ENCODE assay signal across 14 cellular contexts in the genomic region with DNA sequence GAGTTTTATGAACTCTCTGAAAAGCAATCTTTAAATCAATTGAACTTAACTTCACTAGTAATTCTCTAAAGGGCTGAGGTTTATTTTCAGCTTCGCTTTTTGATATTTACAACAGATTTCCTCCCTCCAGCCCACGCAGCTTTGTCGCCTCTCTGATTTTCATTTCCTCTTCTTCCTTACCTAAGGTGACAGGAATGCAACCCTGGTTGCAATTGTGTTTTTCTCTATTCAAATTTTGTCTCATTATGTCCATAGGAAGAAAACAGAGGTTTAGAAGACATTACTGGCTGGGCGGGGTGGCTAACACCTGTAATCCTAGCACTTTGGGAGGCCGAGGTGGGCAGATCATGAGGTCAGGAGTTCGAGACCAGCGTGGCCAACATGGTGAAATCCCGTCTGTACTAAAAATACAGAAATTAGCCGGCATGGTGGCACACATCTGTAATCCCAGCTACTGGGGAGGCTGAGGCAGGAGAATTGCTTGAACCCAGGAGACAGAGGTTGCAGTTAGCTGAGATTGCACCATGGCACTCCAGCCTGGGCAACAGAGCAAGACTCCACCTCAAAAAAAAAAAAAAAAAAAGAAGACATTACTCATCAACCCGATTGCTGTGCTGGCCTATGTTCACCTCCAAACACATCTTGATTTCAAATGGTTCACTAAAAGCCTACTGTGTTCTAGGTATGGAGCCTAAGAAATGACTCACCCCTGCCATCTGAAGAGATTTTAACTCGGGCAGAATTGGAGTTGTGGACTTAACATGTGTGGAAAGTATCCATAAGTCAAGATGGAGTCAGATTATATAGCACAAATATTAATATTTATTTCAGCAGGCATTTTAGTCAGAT. TPM values are rescaled to one million over a fixed set of nuclear protein-coding genes. Genes with fewer than 3 reads are reported as not detected.
DNase-seq lines count a peak whose midpoint lies in the region; ATAC-seq and TF ChIP-seq lines count a peak whose summit lies in the region.
"Had no signal": no experiment of that assay in that cellular context is flagged by ENCODE, and none has a peak within 500 bp of the region (broad histone marks: within the 10 kb centered on the region; RNA-seq: fewer than 3 reads in every experiment).

No MANE protein-coding gene starts in this region.

- no peak overlapping the region for H3K27ac ChIP-seq in gastroesophageal sphincter
- H3K27ac ChIP-seq: esophagus squamous epithelium, stomach had no signal

- no peaks in the 10 kb centered on the region for H3K9me3 ChIP-seq in gastroesophageal sphincter
- H3K9me3 ChIP-seq: esophagus squamous epithelium, stomach had no signal

- H3K4me1 ChIP-seq in gastroesophageal sphincter: no peaks in the 10 kb centered on the region
- H3K4me1 ChIP-seq: esophagus squamous epithelium, stomach had no signal

- WGBS in gastroesophageal sphincter (ENCODE audit: low coverage in 1 of 2), 2 donors: 58 to 63% methylated on average over 2 to 4 of the region's 11 CpGs

- no peak for TF ChIP-seq EP300 in gastroesophageal sphincter (IDR thresholded peaks at IDR 0.05)

- H3K27me3 ChIP-seq in gastroesophageal sphincter: no peaks in the 10 kb centered on the region
- H3K27me3 ChIP-seq: esophagus squamous epithelium had no signal

- peaks cover 23% of the 10 kb centered on the region for H3K4me1 Mint-ChIP-seq in activated T-helper 17 cell treated with anti-CD3 and anti-CD28 coated beads, Interleukin-2, amount 50 U/mL, for 72 hours
- H3K4me1 Mint-ChIP-seq in progenitor cell of endocrine pancreas (ENCODE audit: low read depth): no peaks in the 10 kb centered on the region

- H3K4me3 Mint-ChIP-seq in activated T-helper 17 cell treated with anti-CD3 and anti-CD28 coated beads, Interleukin-2, amount 50 U/mL, for 72 hours: peak overlapping the region; percentile 10
- H3K4me3 Mint-ChIP-seq in progenitor cell of endocrine pancreas (ENCODE audit: low read depth): no peak overlapping the region

- H3K36me3 ChIP-seq in gastroesophageal sphincter: no peaks in the 10 kb centered on the region
- H3K36me3 ChIP-seq: esophagus squamous epithelium, stomach had no signal

- H3K4me3 ChIP-seq in GM12865 (ENCODE audit: low read depth, low read length): no peak overlapping the region
- H3K4me3 ChIP-seq in gastroesophageal sphincter: no peak overlapping the region
- H3K4me3 ChIP-seq: esophagus squamous epithelium, stomach had no signal

- peaks cover 13% of the 10 kb centered on the region for H3K9me3 Mint-ChIP-seq in activated T-helper 17 cell treated with anti-CD3 and anti-CD28 coated beads, Interleukin-2, amount 50 U/mL, for 72 hours
- peaks cover 22% of the 10 kb centered on the region for H3K9me3 Mint-ChIP-seq in progenitor cell of endocrine pancreas (ENCODE audit: low read depth)

- H3K27ac Mint-ChIP-seq in activated T-helper 17 cell treated with anti-CD3 and anti-CD28 coated beads, Interleukin-2, amount 50 U/mL, for 72 hours: peak overlapping the region; percentile 32
- H3K27ac Mint-ChIP-seq in progenitor cell of endocrine pancreas: no peak overlapping the region

- DNase-seq in GM12865 (ENCODE audit: low read depth) (peak; percentile 43), progenitor cell of endocrine pancreas (ENCODE audit: low spot score, unreplicated experiment) (no peak), NCI-H345 treated with DMSO at 0.1 percent for 48 hours (lab: John Stamatoyannopoulos, UW; ENCODE audit: unreplicated experiment) (no peak)
- DNase-seq: esophagus squamous epithelium; mesendoderm; NCI-H2081 treated with DMSO at 0.1 percent for 48 hours; stimulated activated CD4-positive, alpha-beta T cell treated with anti-CD3 and anti-CD28 coated beads, Interleukin-4, amount 100 ng/mL, for 1 hour; stomach; SW 1271 had no signal

- TF ChIP-seq POLR2A in gastroesophageal sphincter (IDR thresholded peaks at IDR 0.05): no peak

- no peaks in the 10 kb centered on the region for H3K27me3 Mint-ChIP-seq in activated T-helper 17 cell treated with anti-CD3 and anti-CD28 coated beads, Interleukin-2, amount 50 U/mL, for 72 hours
- no peaks in the 10 kb centered on the region for H3K27me3 Mint-ChIP-seq in progenitor cell of endocrine pancreas

- peak; percentile 55 for ATAC-seq in GM19324 (IDR thresholded peaks at IDR 0.05; ENCODE audit: low FRiP score, unreplicated experiment)
- peak; percentile 71 for ATAC-seq in HG02885 (IDR thresholded peaks at IDR 0.05; ENCODE audit: poor library complexity, unreplicated experiment)
- ATAC-seq in activated T-helper 17 cell treated with anti-CD3 and anti-CD28 coated beads, Interleukin-2, amount 50 U/mL, for 72 hours (replicated peaks): peak; percentile 72
- ATAC-seq in gastroesophageal sphincter: no peak
- ATAC-seq in GM21737 (IDR thresholded peaks at IDR 0.05; ENCODE audit: unreplicated experiment): no peak

- no peak for TF ChIP-seq CTCF in GM12865 (IDR thresholded peaks at IDR 0.05; ENCODE audit: insufficient read depth, low read depth, low read length, missing control alignments)
- no peak for TF ChIP-seq CTCF in gastroesophageal sphincter (IDR thresholded peaks at IDR 0.05)
- TF ChIP-seq CTCF in progenitor cell of endocrine pancreas (IDR thresholded peaks at IDR 0.05; ENCODE audit: unreplicated experiment): no peak

- H3K36me3 Mint-ChIP-seq in activated T-helper 17 cell treated with anti-CD3 and anti-CD28 coated beads, Interleukin-2, amount 50 U/mL, for 72 hours (ENCODE audit: low read depth): no peaks in the 10 kb centered on the region
- H3K36me3 Mint-ChIP-seq in progenitor cell of endocrine pancreas (ENCODE audit: insufficient read depth): no peaks in the 10 kb centered on the region

RNA-seq across cellular contexts. Expression of gene VSIG4, which starts 36.8 kb away (rescaled TPM):
- total RNA-seq in activated T-helper 17 cell treated with anti-CD3 and anti-CD28 coated beads, Interleukin-2, amount 50 U/mL, for 72 hours: under 1 TPM in 1 of 2 donors, not detected in 1; 0.24 TPM
- total RNA-seq in gastroesophageal sphincter: 100 to 1,000 TPM in 2 of 4 donors, 10 to 100 TPM in 2; 22.3 to 253 (median 97.0) TPM
- total RNA-seq in progenitor cell of endocrine pancreas: not detected in 2 replicates

Comparison
In these comparisons a context has a peak if more than half of its experiments do, and no peak if none do; other contexts are left out.
1. ATAC-seq: peak in GM19324 (single experiment), HG02885 (single experiment) and activated T-helper 17 cell treated with anti-CD3 and anti-CD28 coated beads, Interleukin-2, amount 50 U/mL, for 72 hours (single experiment); none in gastroesophageal sphincter (single experiment) and GM21737 (single experiment).
2. RNA of gene VSIG4, which starts 36.8 kb away (total RNA-seq): 22.3 to 253 TPM in gastroesophageal sphincter; 0.24 TPM in activated T-helper 17 cell treated with anti-CD3 and anti-CD28 coated beads, Interleukin-2, amount 50 U/mL, for 72 hours and not detected in progenitor cell of endocrine pancreas; every median in the first group is over 10 times any median in the second.